ENCODE assay signal across 19 cellular contexts in genomic region chrX:68896581-68896980, GRCh38.
"Had no signal": no experiment of that assay in that cellular context is flagged by ENCODE, and none has a peak within 500 bp of the region (broad histone marks: within the 10 kb centered on the region; RNA-seq: fewer than 3 reads in every experiment).

No MANE protein-coding gene starts in this region.

- H3K36me3 ChIP-seq: esophagus muscularis mucosa, gastrocnemius medialis, ovary, tibial artery, upper lobe of left lung, vagina had no signal

- H3K27me3 ChIP-seq: esophagus muscularis mucosa, gastrocnemius medialis, ovary, tibial artery, upper lobe of left lung, vagina had no signal

- H3K4me3 Mint-ChIP-seq: neural crest cell had no signal

- ATAC-seq: gastrocnemius medialis, left ventricle myocardium superior, right cardiac atrium had no signal

- H3K27ac Mint-ChIP-seq: immature natural killer cell had no signal

- H3K27ac ChIP-seq: ovary had no signal

- H3K9me3 Mint-ChIP-seq: immature natural killer cell, neural crest cell had no signal

- H3K9me3 ChIP-seq: esophagus muscularis mucosa, gastrocnemius medialis, ovary, tibial artery, upper lobe of left lung, vagina had no signal

- H3K4me3 ChIP-seq: esophagus muscularis mucosa, gastrocnemius medialis, lung, ovary, tibial artery, upper lobe of left lung, vagina had no signal

- DNase-seq: cortex of kidney; effector memory CD4-positive, alpha-beta T cell; gastrocnemius medialis; immature natural killer cell; left cardiac atrium; left ventricle myocardium superior; midbrain; nucleus accumbens; ovary; right cardiac atrium; small intestine; stimulated activated CD4-positive, alpha-beta T cell treated with anti-CD3 and anti-CD28 coated beads, Interleukin-2, amount 100 ng/mL, for 48 hours; stimulated activated naive CD4-positive, alpha-beta T cell treated with Interleukin-2 at 50 U/mL for 16 hours; tibial artery; upper lobe of left lung had no signal

- H3K36me3 Mint-ChIP-seq: immature natural killer cell had no signal
